21 cellular contexts compared by ENCODE assay signal in the genomic region with DNA sequence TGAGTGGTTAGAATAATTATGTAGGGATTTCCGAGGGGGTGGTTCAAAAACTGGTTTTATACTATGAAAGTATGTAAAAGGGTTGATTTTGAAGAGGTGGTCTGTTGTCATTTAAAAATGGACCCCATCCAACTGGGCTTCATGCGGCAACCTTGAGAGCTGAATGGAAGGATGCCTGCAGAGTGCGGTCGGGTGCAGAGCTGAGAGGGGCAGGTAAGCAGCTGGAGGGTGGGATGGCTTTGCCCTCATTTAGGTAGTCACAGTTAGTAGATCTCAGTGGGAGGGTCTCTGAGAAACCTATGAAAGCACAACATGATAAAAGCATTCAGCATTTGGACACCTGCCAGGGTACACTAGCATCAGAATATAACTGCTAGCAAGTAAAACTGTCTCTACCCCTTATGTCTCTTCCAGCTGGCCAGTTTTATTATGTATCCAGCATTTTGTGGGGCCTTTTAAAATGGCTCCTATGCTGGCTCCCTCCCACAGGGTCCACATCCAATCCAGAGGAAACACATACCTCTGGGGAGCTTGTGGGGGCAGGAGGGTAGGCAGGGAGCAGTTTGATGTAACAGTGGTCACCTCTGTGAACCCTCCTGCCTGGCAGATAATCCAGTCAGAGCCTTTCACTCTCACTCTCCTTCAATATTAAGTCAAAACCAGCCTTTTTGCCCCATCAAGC.
DNase-seq lines count a peak whose midpoint lies in the region; ATAC-seq, FAIRE-seq and TF ChIP-seq lines count a peak whose summit lies in the region.
"Had no signal": no experiment of that assay in that cellular context is flagged by ENCODE, and none has a peak within 500 bp of the region (broad histone marks: within the 10 kb centered on the region; RNA-seq: fewer than 3 reads in every experiment).

No MANE protein-coding gene starts in this region.

- ATAC-seq in A549 = no peak
- ATAC-seq in GM23338 = peak; percentile 76
- no peak for ATAC-seq in foreskin keratinocyte
- ATAC-seq in HG03432 (IDR thresholded peaks at IDR 0.05; ENCODE audit: unreplicated experiment) = no peak
- ATAC-seq in stimulated activated naive CD8-positive, alpha-beta T cell treated with anti-CD3 and anti-CD28 coated beads, Interleukin-15, Interleukin-2, amounts not matched to agents 100 U/mL and 50 U/mL, for 24 hours = no peak
- ATAC-seq: activated CD8-positive, alpha-beta memory T cell treated with anti-CD3 and anti-CD28 coated beads, Interleukin-2, amount 10 ng/mL, durations not matched to agents 7 days and 5 days; CD8-positive, alpha-beta T cell had no signal

- no peaks in the 10 kb centered on the region for H3K9me3 ChIP-seq in A549
- H3K9me3 ChIP-seq: lower lobe of right lung, uterus had no signal

- no peaks in the 10 kb centered on the region for H3K4me1 ChIP-seq in A549
- 0 out of 2 replicates have a peak, but pooled peaks cover 3% of the 10 kb centered on the region for H3K4me1 ChIP-seq in GM23338 (ENCODE audit: insufficient read depth)
- H3K4me1 ChIP-seq in foreskin keratinocyte = peaks cover 16% of the 10 kb centered on the region
- H3K4me1 ChIP-seq: lower lobe of right lung, uterus had no signal

- 0 out of 6 replicates have a peak overlapping the region, but pooled peaks of 1 of the 2 experiments have one; percentile 18 for H3K27ac ChIP-seq in A549
- no peak overlapping the region for H3K27ac ChIP-seq in GM23338 (ENCODE audit: low read depth)
- peak overlapping the region; percentile 8 for H3K27ac ChIP-seq in foreskin keratinocyte
- H3K27ac ChIP-seq: lower lobe of right lung, uterus had no signal

- H3K27me3 ChIP-seq in GM23338 (ENCODE audit: insufficient read depth) (no peaks in the 10 kb centered on the region), foreskin keratinocyte (no peaks in the 10 kb centered on the region)
- H3K27me3 ChIP-seq: uterus had no signal

- no peak for FAIRE-seq in A549 (lab: Jason Lieb, UNC)
- FAIRE-seq: TTC549 had no signal

- POLR2A ChIA-PET in A549 (lab: Yijun Ruan, JAX) = no interaction called here

- no peaks in the 10 kb centered on the region for H4K20me1 ChIP-seq in GM23338 (replicated peaks; ENCODE audit: insufficient read depth)

- CTCF ChIA-PET in A549 (lab: Yijun Ruan, JAX) = interaction anchor here (1.0 kb wide), 1 partner anchor 47 kb away, joined by 3 read pairs; no protein-coding TSS in a partner anchor

- no peaks in the 10 kb centered on the region for H3K36me3 ChIP-seq in GM23338 (ENCODE audit: insufficient read depth)
- H3K36me3 ChIP-seq: lower lobe of right lung, uterus had no signal

- TF ChIP-seq RAD21 in A549 (conservative IDR thresholded peaks at IDR 0.05 in 1 of 2, IDR thresholded peaks at IDR 0.05 in 1 of 2) = no peak

- H2AFZ ChIP-seq in GM23338 = peak overlapping the region; percentile 57; the same call in 1 of the 2 replicates

- H3K79me2 ChIP-seq in GM23338 (replicated peaks; ENCODE audit: insufficient read depth) = no peaks in the 10 kb centered on the region

- H3K9me3 Mint-ChIP-seq in GM23338 = no peaks in the 10 kb centered on the region
- H3K9me3 Mint-ChIP-seq: activated T-helper 2 cell treated with anti-CD3 and anti-CD28 coated beads, Interferon-gamma antibody, Interleukin-2, Interleukin-4, amounts not matched to agents 10 μg/mL and 5 μg/mL and 100 μg/mL, durations not matched to agents 14 hours and 24 hours and 36 hours; CD8-positive, alpha-beta T cell had no signal

- H3K4me2 ChIP-seq in A549 (0 out of 3 replicates have a peak overlapping the region, but pooled peaks have one; percentile 7), GM23338 (no peak overlapping the region)

- DNase-seq in A549 (ENCODE audit: low read depth in 1 of 2, low spot score in 1 of 2) (no peak), GM23338 (ENCODE audit: low spot score) (no peak), NCI-H2227 treated with DMSO at 0.1 percent for 48 hours (lab: John Stamatoyannopoulos, UW) (peak; percentile 32), foreskin keratinocyte (no peak), mesenteric fat pad (ENCODE audit: low spot score) (no peak), OCI-M1 (lab: John Stamatoyannopoulos, UW) (no peak)
- DNase-seq in stimulated activated naive CD8-positive, alpha-beta T cell treated with anti-CD3 and anti-CD28 coated beads, Interleukin-15, Interleukin-2, amounts not matched to agents 100 U/mL and 50 U/mL, for 24 hours = no peak
- DNase-seq: activated CD4-positive, alpha-beta T cell treated with anti-CD3 and anti-CD28 coated beads for 4 hours; activated CD8-positive, alpha-beta memory T cell treated with anti-CD3 and anti-CD28 coated beads, Interleukin-2, amount 10 ng/mL, durations not matched to agents 7 days and 5 days; CD8-positive, alpha-beta T cell; effector memory CD4-positive, alpha-beta T cell; head of caudate nucleus; immature natural killer cell; lower lobe of right lung; RPMI8226; uterus had no signal

- no peak overlapping the region for H3K4me3 ChIP-seq in A549
- H3K4me3 ChIP-seq in GM23338 = no peak overlapping the region
- H3K4me3 ChIP-seq: lower lobe of right lung, uterus had no signal

- TF ChIP-seq CTCF in A549 (IDR thresholded peaks at IDR 0.05) = no peak
- no peak for TF ChIP-seq CTCF in GM23338 (conservative IDR thresholded peaks at IDR 0.05; ENCODE audit: low read depth in 2 of 2)
- no peak for TF ChIP-seq CTCF in foreskin keratinocyte (conservative IDR thresholded peaks at IDR 0.05)

- H3K4me3 Mint-ChIP-seq in GM23338 = no peak overlapping the region
- H3K4me3 Mint-ChIP-seq: activated CD8-positive, alpha-beta memory T cell treated with anti-CD3 and anti-CD28 coated beads, Interleukin-2, amount 10 ng/mL, durations not matched to agents 7 days and 5 days; CD8-positive, alpha-beta T cell; central memory CD8-positive, alpha-beta T cell; IgD-negative memory B cell; immature natural killer cell had no signal

- H3F3A ChIP-seq in GM23338 (replicated peaks; ENCODE audit: low read depth) = no peaks in the 10 kb centered on the region

- H3K27me3 Mint-ChIP-seq in GM23338 (ENCODE audit: insufficient read depth, low read depth, poor library complexity) = peaks cover 2% of the 10 kb centered on the region
- H3K27me3 Mint-ChIP-seq: activated CD8-positive, alpha-beta memory T cell treated with anti-CD3 and anti-CD28 coated beads, Interleukin-2, amount 10 ng/mL, durations not matched to agents 7 days and 5 days; central memory CD8-positive, alpha-beta T cell; IgD-negative memory B cell had no signal

- H3K27ac Mint-ChIP-seq in GM23338 = peak overlapping the region; percentile 38
- H3K27ac Mint-ChIP-seq: activated CD8-positive, alpha-beta memory T cell treated with anti-CD3 and anti-CD28 coated beads, Interleukin-2, amount 10 ng/mL, durations not matched to agents 7 days and 5 days; activated T-helper 2 cell treated with anti-CD3 and anti-CD28 coated beads, Interferon-gamma antibody, Interleukin-2, Interleukin-4, amounts not matched to agents 10 μg/mL and 5 μg/mL and 100 μg/mL, durations not matched to agents 14 hours and 24 hours and 36 hours; CD8-positive, alpha-beta T cell; IgD-negative memory B cell; immature natural killer cell had no signal

- TF ChIP-seq EP300 in A549 (IDR thresholded peaks at IDR 0.05) = no peak

- no peaks in the 10 kb centered on the region for H3K36me3 Mint-ChIP-seq in GM23338 (ENCODE audit: low read depth)
- H3K36me3 Mint-ChIP-seq: activated CD8-positive, alpha-beta memory T cell treated with anti-CD3 and anti-CD28 coated beads, Interleukin-2, amount 10 ng/mL, durations not matched to agents 7 days and 5 days; CD8-positive, alpha-beta T cell; IgD-negative memory B cell; immature natural killer cell had no signal

- H3K4me1 Mint-ChIP-seq in GM23338 = peaks cover 19% of the 10 kb centered on the region
- H3K4me1 Mint-ChIP-seq: activated CD8-positive, alpha-beta memory T cell treated with anti-CD3 and anti-CD28 coated beads, Interleukin-2, amount 10 ng/mL, durations not matched to agents 7 days and 5 days; central memory CD8-positive, alpha-beta T cell; immature natural killer cell had no signal

- no peaks in the 10 kb centered on the region for H3K9me2 ChIP-seq in GM23338 (ENCODE audit: insufficient read depth)

- no peak for TF ChIP-seq POLR2A in A549 (IDR thresholded peaks at IDR 0.05; ENCODE audit: low read length)

- WGBS in A549 (ENCODE audit: missing lambda C conversion rate) = 93% methylated on average over 4 of the region's 4 CpGs

TF ChIP-seq in A549, 52 proteins besides CTCF, POLR2A, EP300 and RAD21:
- TF ChIP-seq HOXA7 (CRISPR knock-in tag; IDR thresholded peaks at IDR 0.05) = no peak
- TF ChIP-seq HEYL (CRISPR knock-in tag; IDR thresholded peaks at IDR 0.05) = no peak

TF ChIP-seq in GM23338, 12 proteins besides CTCF, POLR2A, EP300 and RAD21 (continues in another document):
- TF ChIP-seq REST (IDR thresholded peaks at IDR 0.05; ENCODE audit: unreplicated experiment) (no peak), NANOG (IDR thresholded peaks at IDR 0.05; ENCODE audit: borderline replicate concordance) (no peak), POLR2AphosphoS5 (IDR thresholded peaks at IDR 0.05; ENCODE audit: low read depth) (no peak), ZNF114 (CRISPR knock-in tag; IDR thresholded peaks at IDR 0.05) (no peak), EZH2 (IDR thresholded peaks at IDR 0.05; ENCODE audit: low read depth, unreplicated experiment) (no peak), EZH2phosphoT487 (IDR thresholded peaks at IDR 0.05; ENCODE audit: unreplicated experiment) (no peak)
